ENCODE assay signal across 9 cellular contexts in the genomic region with DNA sequence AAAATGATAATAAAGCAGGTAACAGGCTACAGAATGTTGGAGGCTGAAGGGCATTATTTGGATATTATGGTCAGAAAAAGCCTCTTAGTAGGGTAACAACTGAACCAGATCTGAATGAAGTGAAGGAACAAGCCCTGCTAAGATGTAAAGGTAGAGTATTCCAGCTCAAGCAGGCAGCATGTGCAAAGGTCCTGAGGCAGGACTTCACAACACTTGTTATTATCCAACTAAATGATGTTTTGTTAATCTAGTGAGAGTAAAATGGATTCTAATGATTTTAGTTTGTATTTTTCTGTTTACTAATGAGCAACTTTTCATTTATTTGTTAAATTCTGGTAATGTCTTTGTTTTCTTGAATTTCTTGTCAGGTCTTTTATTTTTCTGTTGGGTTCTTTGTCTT.
"Had no signal": no experiment of that assay in that cellular context is flagged by ENCODE, and none has a peak within 500 bp of the region (broad histone marks: within the 10 kb centered on the region; RNA-seq: fewer than 3 reads in every experiment).

No MANE protein-coding gene starts in this region.

- H3K4me3 ChIP-seq: GM23248 had no signal

- FAIRE-seq: H54, HepG2 had no signal

- DNase-seq: GM23248, GOT3, H9, HCEC 1CT, HFFc6, KG1 had no signal

- H3K27ac ChIP-seq: GM23248, HL-60 had no signal

- H3K9ac ChIP-seq: GM23248 had no signal

- ATAC-seq: HepG2 had no signal

- H2AFZ ChIP-seq: GM23248 had no signal
